ENCODE assay signal across 8 cellular contexts in genomic region chr9:78035369-78035993, GRCh38. TPM values are rescaled to one million over a fixed set of nuclear protein-coding genes. Genes with fewer than 3 reads are reported as not detected.
DNase-seq lines count a peak whose midpoint lies in the region; ATAC-seq, FAIRE-seq and TF ChIP-seq lines count a peak whose summit lies in the region.

No MANE protein-coding gene starts in this region.

- no peak overlapping the region for H3K4me3 Mint-ChIP-seq in chondrocyte (ENCODE audit: unreplicated experiment)

- H3K27me3 ChIP-seq in BJ (ENCODE audit: control insufficient read depth, insufficient read depth, low read length) = no peaks in the 10 kb centered on the region

- H3K36me3 ChIP-seq in BJ (ENCODE audit: control insufficient read depth, insufficient read depth, low read length) = no peaks in the 10 kb centered on the region

- H3K4me1 Mint-ChIP-seq in chondrocyte (ENCODE audit: low read depth) = peaks cover 26% of the 10 kb centered on the region

- H3K4me3 ChIP-seq in BJ (ENCODE audit: low read depth, low read length) = no peak overlapping the region

- DNase-seq in BJ (ENCODE audit: low read depth) = peak; percentile 44
- DNase-seq in NCI-H2081 treated with DMSO at 0.1 percent for 48 hours (lab: John Stamatoyannopoulos, UW) = peak; percentile 56
- no peak for DNase-seq in chondrocyte (ENCODE audit: low spot score)
- peak; percentile 82 for DNase-seq in kidney tubule cell (ENCODE audit: low spot score)
- peak; percentile 35 to 58 for DNase-seq in stimulated activated CD4-positive, alpha-beta T cell treated with anti-CD3 and anti-CD28 coated beads, Interleukin-2, amount 100 ng/mL, for 24 hours

- CTCF ChIA-PET in BJ (lab: Yijun Ruan, JAX) = interaction anchor here (0.6 to 4.2 kb wide), 50 partner anchors 10 to 868 kb away, joined by 3 to 70 read pairs (median 3); no protein-coding TSS in a partner anchor

- TF ChIP-seq CTCF in BJ (IDR thresholded peaks at IDR 0.05; ENCODE audit: insufficient read depth, low read depth, low read length) = peak; percentile 84
- TF ChIP-seq CTCF in chondrocyte (IDR thresholded peaks at IDR 0.05) = peak; percentile 95

- ATAC-seq in GM21619 (IDR thresholded peaks at IDR 0.05; ENCODE audit: unreplicated experiment) (peak; percentile 46), HG03520 (IDR thresholded peaks at IDR 0.05; ENCODE audit: unreplicated experiment) (no peak)

- H3K27me3 Mint-ChIP-seq in chondrocyte (ENCODE audit: low read depth) = no peaks in the 10 kb centered on the region

- no peak overlapping the region for H3K27ac Mint-ChIP-seq in chondrocyte (ENCODE audit: unreplicated experiment)

- H3K36me3 Mint-ChIP-seq in chondrocyte (ENCODE audit: low read depth) = no peaks in the 10 kb centered on the region

- peak; percentile 83 for FAIRE-seq in TTC549 (lab: Jason Lieb, UNC)

- H3K9me3 Mint-ChIP-seq in chondrocyte (ENCODE audit: low read depth) = no peaks in the 10 kb centered on the region

- POLR2A ChIA-PET in BJ (lab: Charles Lee) = no interaction called here

RNA-seq across cellular contexts. Expression of gene GNAQ, which starts 3.9 kb away (rescaled TPM):
- 21.4 and 45.2 TPM in 2 replicates for polyA plus RNA-seq in BJ (2011; rRNA removed)
- 28.8 and 46.5 TPM in 2 replicates for polyA minus RNA-seq in BJ (2011; rRNA and poly(A)+ RNA removed)
- total RNA-seq in chondrocyte = 73.8 to 88.3 TPM (median 87.0 TPM) in 3 replicates
